1 cellular context compared by ENCODE assay signal in genomic region chr17:65183736-65184135, GRCh38.
TF ChIP-seq lines count a peak whose summit lies in the region.

No MANE protein-coding gene starts in this region.

TF ChIP-seq in H1, 55 proteins besides CTCF, POLR2A, EP300 and RAD21:
- TF ChIP-seq BACH1 (IDR thresholded peaks at IDR 0.05; ENCODE audit: low read length) (no peak), RXRA (IDR thresholded peaks at IDR 0.05; ENCODE audit: insufficient read depth, low read depth, low read length) (no peak), KDM4A (IDR thresholded peaks at IDR 0.05; ENCODE audit: low read depth, low read length, severe bottlenecking) (peak; percentile 16), BRCA1 (IDR thresholded peaks at IDR 0.05; ENCODE audit: low read depth, low read length) (no peak), GABPA (IDR thresholded peaks at IDR 0.05; ENCODE audit: borderline replicate concordance, insufficient read depth, low read length) (no peak), CREB1 (IDR thresholded peaks at IDR 0.05) (peak; percentile 81), TEAD4 (IDR thresholded peaks at IDR 0.05; ENCODE audit: low read depth, low read length) (peak; percentile 99), RFX5 (IDR thresholded peaks at IDR 0.05; ENCODE audit: borderline replicate concordance, low read depth, low read length) (no peak), SIN3A (conservative IDR thresholded peaks at IDR 0.05 in 1 of 2, IDR thresholded peaks at IDR 0.05 in 1 of 2; ENCODE audit: low read depth in 1 of 2, low read length in 2 of 2) (no peak), EGR1 (IDR thresholded peaks at IDR 0.05; ENCODE audit: borderline replicate concordance, low read depth, low read length) (no peak), E2F6 (IDR thresholded peaks at IDR 0.05) (0 out of 2 replicates have a peak, but pooled peaks have one; percentile 31), RNF2 (IDR thresholded peaks at IDR 0.05; ENCODE audit: borderline replicate concordance, low read depth, low read length, missing control alignments, poor library complexity, severe bottlenecking) (no peak), NRF1 (IDR thresholded peaks at IDR 0.05; ENCODE audit: low read depth, low read length) (no peak), POLR2AphosphoS5 (IDR thresholded peaks at IDR 0.05; ENCODE audit: low read depth, low read length) (peak; percentile 85), SIX5 (IDR thresholded peaks at IDR 0.05; ENCODE audit: low read depth, low read length) (no peak), HDAC6 (IDR thresholded peaks at IDR 0.05; ENCODE audit: low read depth, low read length) (no peak), CHD2 (IDR thresholded peaks at IDR 0.05; ENCODE audit: low read length) (no peak; the same call in 1 of the 2 replicates), ATF3 (IDR thresholded peaks at IDR 0.05; ENCODE audit: insufficient read depth, low read depth, low read length) (no peak), MAX (IDR thresholded peaks at IDR 0.05) (no peak), CBX5 (IDR thresholded peaks at IDR 0.05; ENCODE audit: low read depth, low read length) (no peak), NANOG (IDR thresholded peaks at IDR 0.05; ENCODE audit: insufficient read depth, low read depth, low read length, poor library complexity, severe bottlenecking) (peak; percentile 16), TCF12 (IDR thresholded peaks at IDR 0.05; ENCODE audit: low read depth, low read length) (no peak), YY1 (IDR thresholded peaks at IDR 0.05; ENCODE audit: low read depth, low read length) (peak; percentile 68), CTBP2 (IDR thresholded peaks at IDR 0.05; ENCODE audit: borderline replicate concordance, insufficient read depth, insufficient read length, low read length) (peak; percentile 91), JUN (IDR thresholded peaks at IDR 0.05; ENCODE audit: low read depth, low read length) (no peak), SP1 (IDR thresholded peaks at IDR 0.05; ENCODE audit: low read depth, low read length) (peak; percentile 85), SP4 (IDR thresholded peaks at IDR 0.05; ENCODE audit: low read length) (no peak), MAFK (IDR thresholded peaks at IDR 0.05; ENCODE audit: low read depth, low read length) (no peak), USF2 (IDR thresholded peaks at IDR 0.05; ENCODE audit: low read length) (no peak), POU5F1 (IDR thresholded peaks at IDR 0.05; ENCODE audit: low read depth, low read length) (no peak), KDM5A (IDR thresholded peaks at IDR 0.05; ENCODE audit: low read length) (no peak), SIRT6 (IDR thresholded peaks at IDR 0.05; ENCODE audit: low read length) (no peak), HDAC2 (IDR thresholded peaks at IDR 0.05; ENCODE audit: borderline replicate concordance in 1 of 2, low read depth in 2 of 2, low read length in 2 of 2) (0 out of 4 replicates have a peak, but pooled peaks of 1 of the 2 experiments have one; percentile 54), CEBPB (IDR thresholded peaks at IDR 0.05; ENCODE audit: low read depth, low read length) (no peak), ASH2L (IDR thresholded peaks at IDR 0.05; ENCODE audit: low read length) (peak; percentile 62), RBBP5 (IDR thresholded peaks at IDR 0.05; ENCODE audit: borderline replicate concordance, low read depth, low read length) (peak; percentile 61; the same call in 1 of the 2 replicates), SUZ12 (IDR thresholded peaks at IDR 0.05; ENCODE audit: low read length) (no peak), KDM1A (IDR thresholded peaks at IDR 0.05; ENCODE audit: borderline replicate concordance, low read length) (no peak), TBP (IDR thresholded peaks at IDR 0.05; ENCODE audit: low read depth, low read length) (peak; percentile 81; the same call in 1 of the 2 replicates), JUND (IDR thresholded peaks at IDR 0.05; ENCODE audit: low read length) (no peak), ZNF274 (IDR thresholded peaks at IDR 0.05; ENCODE audit: borderline replicate concordance, extremely low read depth, low read length) (no peak), PHF8 (conservative IDR thresholded peaks at IDR 0.05; ENCODE audit: low read depth, low read length) (no peak), ATF2 (IDR thresholded peaks at IDR 0.05; ENCODE audit: low read length) (no peak), TAF7 (optimal IDR thresholded peaks at IDR 0.05; ENCODE audit: borderline replicate concordance, low read depth, low read length) (peak; percentile 91), SRF (IDR thresholded peaks at IDR 0.05; ENCODE audit: low read depth, low read length) (peak; percentile 99), CHD7 (IDR thresholded peaks at IDR 0.05; ENCODE audit: insufficient replicate concordance, low read length) (peak; percentile 74), EZH2 (IDR thresholded peaks at IDR 0.05; ENCODE audit: low read depth, low read length, severe bottlenecking) (no peak), TAF1 (IDR thresholded peaks at IDR 0.05; ENCODE audit: low read depth, low read length) (peak; percentile 81), SP2 (IDR thresholded peaks at IDR 0.05; ENCODE audit: low read length) (no peak), BCL11A (IDR thresholded peaks at IDR 0.05; ENCODE audit: low read depth in 2 of 2, low read length in 2 of 2) (no peak), GTF2F1 (IDR thresholded peaks at IDR 0.05; ENCODE audit: borderline replicate concordance, low read depth, low read length) (no peak), SAP30 (IDR thresholded peaks at IDR 0.05; ENCODE audit: insufficient read depth, insufficient replicate concordance, low read length) (no peak), CHD1 (IDR thresholded peaks at IDR 0.05; ENCODE audit: low read depth, low read length) (no peak), CBX8 (IDR thresholded peaks at IDR 0.05; ENCODE audit: borderline replicate concordance, low read depth, low read length) (no peak), FOSL1 (IDR thresholded peaks at IDR 0.05; ENCODE audit: insufficient read depth, low read depth, low read length) (no peak)
TF ChIP-seq in H1: peak in this region for 17.
